Comparison of ENCODE assay signal across 28 cellular contexts in genomic region chr10:104235801-104236200, GRCh38. TPM values are rescaled to one million over a fixed set of nuclear protein-coding genes. Genes with fewer than 3 reads are reported as not detected.
"Had no signal": no experiment of that assay in that cellular context is flagged by ENCODE, and none has a peak within 500 bp of the region (broad histone marks: within the 10 kb centered on the region; RNA-seq: fewer than 3 reads in every experiment).

No MANE protein-coding gene starts in this region.

- H3K79me2 ChIP-seq: hepatocyte had no signal

- H3K27ac Mint-ChIP-seq: dendritic cell treated with granulocyte-macrophage colony-stimulating factor and Interleukin-4, amounts not matched to agents 40 ng/mL and 50 ng/mL, for 4 days; effector memory CD8-positive, alpha-beta T cell; endodermal cell had no signal

- H3K27me3 ChIP-seq: colonic mucosa, dorsolateral prefrontal cortex, gastrocnemius medialis, hepatocyte had no signal

- ATAC-seq: effector memory CD8-positive, alpha-beta T cell; esophagus mucosa; foreskin keratinocyte; gastrocnemius medialis; gastroesophageal sphincter; heart left ventricle; heart right ventricle had no signal

- H3K4me2 ChIP-seq: hepatocyte had no signal

- H3K27ac ChIP-seq: colonic mucosa, coronary artery, dorsolateral prefrontal cortex, epithelial cell of prostate, esophagus muscularis mucosa, esophagus squamous epithelium, foreskin keratinocyte, gastrocnemius medialis, gastroesophageal sphincter, heart left ventricle, heart right ventricle, hepatocyte had no signal

- H3K9me3 Mint-ChIP-seq: dendritic cell treated with granulocyte-macrophage colony-stimulating factor and Interleukin-4, amounts not matched to agents 40 ng/mL and 50 ng/mL, for 4 days; effector memory CD8-positive, alpha-beta T cell had no signal

- H2AFZ ChIP-seq: hepatocyte had no signal

- H3K4me3 ChIP-seq: colonic mucosa, coronary artery, dorsolateral prefrontal cortex, esophagus muscularis mucosa, esophagus squamous epithelium, gastrocnemius medialis, gastroesophageal sphincter, heart left ventricle, heart right ventricle, hepatocyte had no signal

- DNase-seq: colonic mucosa; cortex of kidney; dermis blood vessel endothelial cell; dorsolateral prefrontal cortex; effector CD4-positive, alpha-beta T cell; effector CD8-positive, alpha-beta T cell; effector memory CD4-positive, alpha-beta T cell; effector memory CD8-positive, alpha-beta T cell; endodermal cell; erythroblast; esophagus squamous epithelium; foreskin fibroblast; foreskin keratinocyte; foreskin melanocyte; gastrocnemius medialis; glutamatergic neuron; head of caudate nucleus; heart left ventricle; heart right ventricle had no signal

- H3K36me3 ChIP-seq: colonic mucosa, esophagus muscularis mucosa, esophagus squamous epithelium, gastrocnemius medialis, gastroesophageal sphincter, heart left ventricle, heart right ventricle had no signal

- H3K4me1 ChIP-seq: colonic mucosa, foreskin keratinocyte had no signal

- H3K9me3 ChIP-seq: colonic mucosa, esophagus muscularis mucosa, esophagus squamous epithelium, gastrocnemius medialis had no signal

- H3K4me3 Mint-ChIP-seq: dendritic cell treated with granulocyte-macrophage colony-stimulating factor and Interleukin-4, amounts not matched to agents 40 ng/mL and 50 ng/mL, for 4 days; effector memory CD8-positive, alpha-beta T cell; endodermal cell had no signal

RNA-seq across cellular contexts. Expression of gene CFAP43, which starts 3.6 kb away (rescaled TPM):
- total RNA-seq: dermis blood vessel endothelial cell, endothelial cell of umbilical vein, esophagus mucosa, fibroblast of villous mesenchyme, gastrocnemius medialis had no signal
